2 cellular contexts compared by ENCODE assay signal in genomic region chrX:48649109-48649508, GRCh38.
TF ChIP-seq lines count a peak whose summit lies in the region.

No MANE protein-coding gene starts in this region.

TF ChIP-seq in HepG2, 621 proteins besides CTCF, POLR2A, EP300 and RAD21:
- TF ChIP-seq ZNF615 (CRISPR knock-in tag; IDR thresholded peaks at IDR 0.05; ENCODE audit: borderline replicate concordance), result no peak
- no peak for TF ChIP-seq ZNF616 (CRISPR knock-in tag; IDR thresholded peaks at IDR 0.05; ENCODE audit: low read depth)
- peak; percentile 62 for TF ChIP-seq FOSL2 (CRISPR knock-in tag; IDR thresholded peaks at IDR 0.05)
- TF ChIP-seq ZNF891 (CRISPR knock-in tag; IDR thresholded peaks at IDR 0.05), result no peak
- TF ChIP-seq CENPT (CRISPR knock-in tag; IDR thresholded peaks at IDR 0.05; ENCODE audit: low read depth), result no peak
- no peak for TF ChIP-seq ZNF512B (CRISPR knock-in tag; IDR thresholded peaks at IDR 0.05; ENCODE audit: borderline replicate concordance)
- TF ChIP-seq CREB1 (IDR thresholded peaks at IDR 0.05), result peak; percentile 46
- no peak for TF ChIP-seq CREB1 (CRISPR knock-in tag; IDR thresholded peaks at IDR 0.05)
- TF ChIP-seq ZNF232 (CRISPR knock-in tag; IDR thresholded peaks at IDR 0.05; ENCODE audit: borderline replicate concordance), result no peak
- TF ChIP-seq HMGA1 (CRISPR knock-in tag; conservative IDR thresholded peaks at IDR 0.05), result no peak
- TF ChIP-seq PRDM15 (CRISPR knock-in tag; IDR thresholded peaks at IDR 0.05), result no peak

TF ChIP-seq in HEK293T, 16 proteins besides CTCF, POLR2A, EP300 and RAD21:
- TF ChIP-seq NFRKB (IDR thresholded peaks at IDR 0.05) (no peak), SP1 (IDR thresholded peaks at IDR 0.05) (no peak), HDGF (IDR thresholded peaks at IDR 0.05; ENCODE audit: borderline replicate concordance) (no peak), FOXM1 (IDR thresholded peaks at IDR 0.05; ENCODE audit: borderline replicate concordance) (no peak), SUZ12 (IDR thresholded peaks at IDR 0.05) (no peak), PKNOX1 (IDR thresholded peaks at IDR 0.05) (no peak), FOXK2 (IDR thresholded peaks at IDR 0.05) (no peak), L3MBTL2 (conservative IDR thresholded peaks at IDR 0.05) (no peak), LEF1 (IDR thresholded peaks at IDR 0.05; ENCODE audit: borderline replicate concordance) (no peak), FOXA1 (IDR thresholded peaks at IDR 0.05) (no peak), ARNT (IDR thresholded peaks at IDR 0.05) (no peak), ELF4 (IDR thresholded peaks at IDR 0.05) (no peak), TARDBP (IDR thresholded peaks at IDR 0.05) (no peak), ZNF384 (IDR thresholded peaks at IDR 0.05) (no peak)
